9 cellular contexts compared by ENCODE assay signal in the genomic region with DNA sequence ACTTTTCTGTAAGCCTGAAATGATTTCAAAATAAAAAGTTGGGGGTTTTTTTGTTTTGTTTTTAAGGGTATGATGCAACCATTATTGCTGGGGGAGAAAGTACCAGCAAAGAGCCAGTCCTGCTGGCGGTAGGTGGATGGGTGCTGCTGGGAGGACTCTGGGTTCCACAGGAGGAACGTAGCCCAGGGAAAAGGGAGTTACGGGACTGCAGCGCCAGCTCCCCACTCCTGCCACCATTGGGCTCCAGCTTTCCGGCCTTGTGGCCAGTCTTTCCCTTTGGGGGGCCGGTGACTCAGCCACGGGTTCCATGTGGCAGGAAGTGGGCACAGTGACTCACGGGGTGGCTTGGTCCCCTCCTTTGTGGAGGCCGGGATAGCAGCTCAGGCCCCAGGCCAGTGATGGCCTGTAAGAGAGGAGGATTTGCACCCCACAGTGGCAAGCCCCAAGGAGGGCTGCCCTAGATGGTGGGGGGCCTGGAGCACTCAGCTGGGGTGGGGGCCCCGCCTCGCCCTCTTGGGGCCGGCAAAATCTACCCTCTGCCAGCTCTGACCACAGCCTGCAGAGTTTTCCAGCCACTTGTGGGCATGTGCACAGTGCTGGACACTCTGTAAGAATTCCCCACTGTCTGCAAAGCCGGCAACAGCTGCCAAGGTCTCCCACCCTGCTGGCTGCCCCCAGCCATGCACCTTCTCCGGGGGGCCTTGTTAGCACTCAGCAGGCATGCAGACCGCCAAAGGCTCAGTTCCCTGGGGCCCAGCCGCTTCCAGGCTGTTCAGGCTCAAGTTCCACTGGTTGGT. TPM values are rescaled to one million over a fixed set of nuclear protein-coding genes. Genes with fewer than 3 reads are reported as not detected.
DNase-seq lines count a peak whose midpoint lies in the region; ATAC-seq and TF ChIP-seq lines count a peak whose summit lies in the region.
"Had no signal": no experiment of that assay in that cellular context is flagged by ENCODE, and none has a peak within 500 bp of the region (broad histone marks: within the 10 kb centered on the region; RNA-seq: fewer than 3 reads in every experiment).

No MANE protein-coding gene starts in this region.

- H3K27ac Mint-ChIP-seq in HFFc6 (peak overlapping the region; percentile 97), endothelial cell (ENCODE audit: unreplicated experiment) (no peak overlapping the region)
- no peak overlapping the region for H3K27ac Mint-ChIP-seq in activated CD8-positive, alpha-beta T cell treated with anti-CD3 and anti-CD28 coated beads, Interleukin-2, amount 10 ng/mL, durations not matched to agents 7 days and 5 days
- H3K27ac Mint-ChIP-seq: activated CD4-positive, alpha-beta T cell treated with anti-CD3 and anti-CD28 coated beads, Interleukin-2, amount 10 ng/mL, durations not matched to agents 7 days and 5 days had no signal

- DNase-seq in AG10803 (ENCODE audit: low read depth) = peak; percentile 90
- DNase-seq in HFFc6 = peak; percentile 85
- DNase-seq in activated CD8-positive, alpha-beta T cell treated with anti-CD3 and anti-CD28 coated beads, Interleukin-2, amount 10 ng/mL, durations not matched to agents 7 days and 5 days = peak; percentile 49
- DNase-seq in left kidney (ENCODE audit: low read depth, low spot score) = peak; percentile 35
- no peak for DNase-seq in kidney glomerular epithelial cell (lab: John Stamatoyannopoulos, UW)
- DNase-seq in endothelial cell (ENCODE audit: low spot score) = no peak
- DNase-seq: activated CD4-positive, alpha-beta T cell treated with anti-CD3 and anti-CD28 coated beads, Interleukin-2, amount 10 ng/mL, durations not matched to agents 7 days and 5 days had no signal

- H3K9me3 Mint-ChIP-seq in HFFc6 (no peaks in the 10 kb centered on the region), endothelial cell (ENCODE audit: unreplicated experiment) (no peaks in the 10 kb centered on the region)
- no peaks in the 10 kb centered on the region for H3K9me3 Mint-ChIP-seq in activated CD8-positive, alpha-beta T cell treated with anti-CD3 and anti-CD28 coated beads, Interleukin-2, amount 10 ng/mL, durations not matched to agents 7 days and 5 days (ENCODE audit: insufficient read depth)
- H3K9me3 Mint-ChIP-seq: activated CD4-positive, alpha-beta T cell treated with anti-CD3 and anti-CD28 coated beads, Interleukin-2, amount 10 ng/mL, durations not matched to agents 7 days and 5 days had no signal

- POLR2A ChIA-PET in activated CD8-positive, alpha-beta T cell treated with anti-CD3 and anti-CD28 coated beads, Interleukin-2, amount 10 ng/mL, durations not matched to agents 7 days and 5 days (lab: Charles Lee) = interaction anchor here (1.4 kb wide), 1 partner anchor 14 kb away, joined by 4 read pairs; no protein-coding TSS in a partner anchor

- CTCF ChIA-PET in activated CD8-positive, alpha-beta T cell treated with anti-CD3 and anti-CD28 coated beads, Interleukin-2, amount 10 ng/mL, durations not matched to agents 7 days and 5 days (lab: Charles Lee) = no interaction called here

- peak overlapping the region; percentile 64 for H3K4me3 Mint-ChIP-seq in HFFc6
- no peak overlapping the region for H3K4me3 Mint-ChIP-seq in activated CD8-positive, alpha-beta T cell treated with anti-CD3 and anti-CD28 coated beads, Interleukin-2, amount 10 ng/mL, durations not matched to agents 7 days and 5 days
- no peak overlapping the region for H3K4me3 Mint-ChIP-seq in endothelial cell (ENCODE audit: unreplicated experiment)
- H3K4me3 Mint-ChIP-seq: activated CD4-positive, alpha-beta T cell treated with anti-CD3 and anti-CD28 coated beads, Interleukin-2, amount 10 ng/mL, durations not matched to agents 7 days and 5 days had no signal

- H3K4me3 ChIP-seq in AG10803 (ENCODE audit: low read length) = no peak overlapping the region; the same call in 1 of the 2 replicates

- peak; percentile 6; the same call in 1 of the 2 replicates for TF ChIP-seq CTCF in AG10803 (conservative IDR thresholded peaks at IDR 0.05; ENCODE audit: low read length)
- TF ChIP-seq CTCF in HFFc6 (IDR thresholded peaks at IDR 0.05) = no peak; the same call in 1 of the 2 replicates
- TF ChIP-seq CTCF in endothelial cell (IDR thresholded peaks at IDR 0.05; ENCODE audit: unreplicated experiment) = no peak

- H3K4me1 Mint-ChIP-seq in HFFc6 (ENCODE audit: low read depth) (peaks cover 67% of the 10 kb centered on the region), endothelial cell (ENCODE audit: unreplicated experiment) (peaks cover 25% of the 10 kb centered on the region)
- H3K4me1 Mint-ChIP-seq in activated CD8-positive, alpha-beta T cell treated with anti-CD3 and anti-CD28 coated beads, Interleukin-2, amount 10 ng/mL, durations not matched to agents 7 days and 5 days (ENCODE audit: low read depth) = peaks cover 31% of the 10 kb centered on the region

- no peaks in the 10 kb centered on the region for H3K36me3 Mint-ChIP-seq in HFFc6 (ENCODE audit: low read depth)
- no peaks in the 10 kb centered on the region for H3K36me3 Mint-ChIP-seq in activated CD8-positive, alpha-beta T cell treated with anti-CD3 and anti-CD28 coated beads, Interleukin-2, amount 10 ng/mL, durations not matched to agents 7 days and 5 days (ENCODE audit: low read depth)
- H3K36me3 Mint-ChIP-seq in endothelial cell (ENCODE audit: low read depth, unreplicated experiment) = peaks cover 4% of the 10 kb centered on the region

- no peak for TF ChIP-seq POLR2A in GM18505 (IDR thresholded peaks at IDR 0.05; ENCODE audit: borderline replicate concordance, extremely low read depth, insufficient read depth, insufficient read length)

- H3K27me3 Mint-ChIP-seq in HFFc6 (ENCODE audit: insufficient read depth) = peaks cover 2% of the 10 kb centered on the region
- peaks cover under 1% of the 10 kb centered on the region for H3K27me3 Mint-ChIP-seq in activated CD8-positive, alpha-beta T cell treated with anti-CD3 and anti-CD28 coated beads, Interleukin-2, amount 10 ng/mL, durations not matched to agents 7 days and 5 days (ENCODE audit: low read depth)
- H3K27me3 Mint-ChIP-seq in endothelial cell (ENCODE audit: unreplicated experiment) = peaks cover 9% of the 10 kb centered on the region
- H3K27me3 Mint-ChIP-seq: activated CD4-positive, alpha-beta T cell treated with anti-CD3 and anti-CD28 coated beads, Interleukin-2, amount 10 ng/mL, durations not matched to agents 7 days and 5 days had no signal

- peak; percentile 50 for ATAC-seq in activated CD8-positive, alpha-beta T cell treated with anti-CD3 and anti-CD28 coated beads, Interleukin-2, amount 10 ng/mL, durations not matched to agents 7 days and 5 days
- ATAC-seq in GM18505 (IDR thresholded peaks at IDR 0.05; ENCODE audit: unreplicated experiment) (no peak), HG03039 (IDR thresholded peaks at IDR 0.05; ENCODE audit: unreplicated experiment) (no peak)

RNA-seq across cellular contexts. Expression of a gene that starts 30.4 kb away (rescaled TPM):
- 10 to 100 TPM; 27.4 to 37.2 (median 33.2) TPM for total RNA-seq in HFFc6 (2021; fragmentation: NEBNext Ultra II Directional; extraction: Animal tissue kit (Norgen Biotek cat#: 25700))
- total RNA-seq in activated CD8-positive, alpha-beta T cell treated with anti-CD3 and anti-CD28 coated beads, Interleukin-2, amount 10 ng/mL, durations not matched to agents 7 days and 5 days = 1 to 10 TPM; 9.1 TPM
- total RNA-seq in endothelial cell (ENCODE audit: unreplicated experiment) = 30.2 TPM

RNA-seq across cellular contexts. Expression of a gene that starts 49.0 kb away (rescaled TPM):
- 10 to 100 TPM; 20.2 to 26.1 (median 24.5) TPM for total RNA-seq in HFFc6 (2021; fragmentation: NEBNext Ultra II Directional; extraction: Animal tissue kit (Norgen Biotek cat#: 25700))
- 10 to 100 TPM; 46.5 to 51.0 TPM for total RNA-seq in activated CD8-positive, alpha-beta T cell treated with anti-CD3 and anti-CD28 coated beads, Interleukin-2, amount 10 ng/mL, durations not matched to agents 7 days and 5 days
- total RNA-seq in endothelial cell (ENCODE audit: unreplicated experiment) = 85.5 TPM

Comparison
In these comparisons a context has a peak if more than half of its experiments do, and no peak if none do; other contexts are left out.
1. DNase-seq: peak in AG10803 (single experiment), HFFc6 (single experiment), activated CD8-positive, alpha-beta T cell treated with anti-CD3 and anti-CD28 coated beads, Interleukin-2, amount 10 ng/mL, durations not matched to agents 7 days and 5 days (single experiment) and left kidney (single experiment); none in kidney glomerular epithelial cell (single experiment) and endothelial cell (single experiment).